ENCODE assay signal across 8 cellular contexts in the genomic region with DNA sequence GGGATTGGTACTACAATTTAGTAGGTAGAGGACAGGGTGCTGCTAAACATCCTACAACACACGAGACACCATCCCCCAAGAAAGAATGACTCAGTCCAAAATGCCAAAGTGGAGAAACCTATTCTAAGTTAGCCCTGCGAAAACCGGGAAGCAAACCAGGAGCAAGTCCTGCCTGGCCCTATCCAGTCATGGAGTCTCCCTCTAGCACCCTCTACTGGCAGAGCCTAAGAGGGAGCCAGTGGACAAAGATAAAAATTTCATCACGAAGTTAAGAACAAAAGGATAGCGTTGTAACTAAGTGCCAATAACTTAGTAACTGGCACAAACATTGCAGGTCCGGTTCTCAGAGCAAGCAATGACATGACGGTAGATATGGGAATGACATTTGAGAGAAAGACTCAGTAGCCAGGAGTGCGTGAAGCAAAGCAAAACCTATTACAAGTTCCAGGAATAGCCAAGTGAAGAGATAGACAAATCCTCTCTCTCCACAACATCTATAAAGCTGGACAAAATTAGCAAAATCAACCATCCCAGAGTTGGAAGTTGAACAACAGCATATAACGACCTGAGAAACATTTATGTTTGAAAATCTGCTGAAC.
DNase-seq lines count a peak whose midpoint lies in the region; ATAC-seq and TF ChIP-seq lines count a peak whose summit lies in the region.

No MANE protein-coding gene starts in this region.

- no peak overlapping the region for H3K27ac Mint-ChIP-seq in CD8-positive, alpha-beta memory T cell

- H3K36me3 Mint-ChIP-seq in CD8-positive, alpha-beta memory T cell, result peaks cover 0 to 5% (median 0%) of the 10 kb centered on the region in 3 donors

- POLR2A ChIA-PET in RWPE1 (lab: Yijun Ruan, JAX; ENCODE audit: low non-redundant PET), result no interaction called here
- POLR2A ChIA-PET in CD8-positive, alpha-beta memory T cell (lab: Charles Lee), result no interaction called here

- H3K4me1 Mint-ChIP-seq in CD8-positive, alpha-beta memory T cell, result no peaks in the 10 kb centered on the region

- H3K27ac ChIP-seq in RWPE1, result no peak overlapping the region
- no peak overlapping the region for H3K27ac ChIP-seq in CD8-positive, alpha-beta memory T cell (ENCODE audit: low read depth, low read length)

- no peak for ATAC-seq in GM18868 (IDR thresholded peaks at IDR 0.05; ENCODE audit: unreplicated experiment)

- no peak overlapping the region for H3K4me3 Mint-ChIP-seq in CD8-positive, alpha-beta memory T cell

- H3K27me3 Mint-ChIP-seq in CD8-positive, alpha-beta memory T cell, result peaks cover 0 to 3% of the 10 kb centered on the region in 2 donors

- no peaks in the 10 kb centered on the region for H3K4me1 ChIP-seq in CD8-positive, alpha-beta memory T cell (ENCODE audit: insufficient read depth, low read length)

- no peaks in the 10 kb centered on the region for H3K27me3 ChIP-seq in CD8-positive, alpha-beta memory T cell (ENCODE audit: insufficient read depth, low read length, poor library complexity, severe bottlenecking)

- H3K36me3 ChIP-seq in CD8-positive, alpha-beta memory T cell (ENCODE audit: insufficient read depth, low read length), result no peaks in the 10 kb centered on the region

- peak; percentile 14 for DNase-seq in activated CD4-positive, alpha-beta T cell treated with anti-CD3 and anti-CD28 coated beads for 48 hours
- DNase-seq in activated CD4-positive, alpha-beta T cell treated with anti-CD3 and anti-CD28 coated beads for 1 hour, result no peak
- DNase-seq in LNCaP clone FGC (ENCODE audit: low read depth), result peak; percentile 45
- peak; percentile 28 for DNase-seq in RWPE1 (ENCODE audit: low spot score)
- peak; percentile 81 for DNase-seq in epithelial cell of esophagus (ENCODE audit: low read depth)
- peak; percentile 53 for DNase-seq in middle frontal gyrus (ENCODE audit: extremely low spot score, low spot score)
- no peak for DNase-seq in CD8-positive, alpha-beta memory T cell

- H3K9me3 Mint-ChIP-seq in CD8-positive, alpha-beta memory T cell, result peaks cover 0 to 5% (median 0%) of the 10 kb centered on the region in 5 donors

- H3K4me3 ChIP-seq in LNCaP clone FGC (ENCODE audit: low read depth, low read length) (no peak overlapping the region), epithelial cell of esophagus (ENCODE audit: low read length) (no peak overlapping the region)
- no peak overlapping the region for H3K4me3 ChIP-seq in CD8-positive, alpha-beta memory T cell (ENCODE audit: low read length)

- CTCF ChIA-PET in RWPE1 (lab: Yijun Ruan, JAX), result interaction anchor here (0.6 to 1.3 kb wide), 3 partner anchors 8 to 1331 kb away, joined by 3 to 4 read pairs (median 3); no protein-coding TSS in a partner anchor
- CTCF ChIA-PET in CD8-positive, alpha-beta memory T cell (lab: Charles Lee), result no interaction called here

- TF ChIP-seq CTCF in LNCaP clone FGC (IDR thresholded peaks at IDR 0.05; ENCODE audit: control insufficient read depth, extremely low read depth, insufficient read depth) (peak; percentile 90), RWPE1 (conservative IDR thresholded peaks at IDR 0.05; ENCODE audit: low read depth) (peak; percentile 70), epithelial cell of esophagus (IDR thresholded peaks at IDR 0.05; ENCODE audit: insufficient read depth, low read depth, low read length, missing control alignments) (peak; percentile 98)

- no peaks in the 10 kb centered on the region for H3K9me3 ChIP-seq in CD8-positive, alpha-beta memory T cell (ENCODE audit: low read length)

Comparison
In these comparisons a context has a peak if more than half of its experiments do, and no peak if none do; other contexts are left out.
1. DNase-seq: peak in activated CD4-positive, alpha-beta T cell treated with anti-CD3 and anti-CD28 coated beads for 48 hours (single experiment), LNCaP clone FGC (single experiment), RWPE1 (single experiment), epithelial cell of esophagus (single experiment) and middle frontal gyrus (single experiment); none in activated CD4-positive, alpha-beta T cell treated with anti-CD3 and anti-CD28 coated beads for 1 hour (single experiment) and CD8-positive, alpha-beta memory T cell (0 of 5).
2. Peak in every context shown above with its lines, with median percentiles within 50 percentile points of each other: CTCF ChIP-seq.